ENCODE assay signal across 17 cellular contexts in the genomic region with DNA sequence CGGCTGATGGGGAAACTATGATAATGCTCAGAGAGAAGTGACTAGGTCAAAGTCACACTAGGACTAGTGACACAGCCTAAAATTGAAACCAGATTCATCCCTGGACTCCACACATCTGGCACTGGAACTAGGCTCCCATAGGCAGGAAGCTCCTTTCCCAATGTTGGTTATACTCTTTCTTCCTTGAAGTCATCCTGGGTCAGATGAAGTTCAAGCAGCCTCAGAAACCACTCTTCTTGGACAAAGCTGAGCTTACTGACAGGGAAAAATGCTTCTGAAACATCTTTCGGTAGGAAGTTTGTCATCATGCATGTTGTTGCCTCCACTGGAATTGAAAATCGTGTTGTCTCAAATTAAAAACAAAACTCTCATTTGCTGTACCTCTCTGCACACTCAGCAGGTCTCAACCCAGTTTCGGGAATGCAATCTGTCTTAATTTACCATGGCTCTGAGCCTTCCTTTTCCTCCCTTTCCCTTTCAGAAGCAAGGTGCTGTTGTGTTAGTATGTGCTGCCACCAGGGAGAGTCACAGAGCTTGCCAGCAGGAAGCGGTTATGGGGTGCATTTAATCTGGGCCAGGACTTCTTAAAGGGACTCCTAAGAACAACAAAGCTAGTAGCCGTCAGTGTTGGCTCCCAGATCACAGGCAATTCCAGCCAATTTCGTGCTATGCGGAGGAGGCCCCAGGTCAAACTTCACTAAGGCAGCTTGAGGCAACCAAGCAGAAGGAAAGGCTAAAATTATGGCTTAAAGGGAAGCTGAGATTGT.
DNase-seq lines count a peak whose midpoint lies in the region; ATAC-seq and TF ChIP-seq lines count a peak whose summit lies in the region.
"Had no signal": no experiment of that assay in that cellular context is flagged by ENCODE, and none has a peak within 500 bp of the region (broad histone marks: within the 10 kb centered on the region; RNA-seq: fewer than 3 reads in every experiment).

No MANE protein-coding gene starts in this region.

- POLR2A ChIA-PET in A673 (lab: Charles Lee; ENCODE audit: low non-redundant PET) = no interaction called here

- intact Hi-C loops in A673 (cut with micrococcal nuclease; ENCODE audit: unreplicated experiment) = no loop called here

- TF ChIP-seq CTCF in A673 (conservative IDR thresholded peaks at IDR 0.05; ENCODE audit: low read depth, low read length) (0 out of 2 replicates have a peak, but pooled peaks have one; percentile 17), brain microvascular endothelial cell (IDR thresholded peaks at IDR 0.05; ENCODE audit: low read depth, low read length, missing control alignments) (peak; percentile 58)

- in situ Hi-C loops in brain microvascular endothelial cell (cut with HindIII; ENCODE audit: low pct_ligation_motif_present, low sequenced_read_pairs) = no loop called here

- H3K36me3 ChIP-seq in A673 (ENCODE audit: insufficient read depth, low read length, poor library complexity, severe bottlenecking) (no peaks in the 10 kb centered on the region), brain microvascular endothelial cell (replicated peaks) (no peaks in the 10 kb centered on the region)
- H3K36me3 ChIP-seq: breast epithelium, Peyer's patch had no signal

- DNase-seq in A673 (ENCODE audit: low spot score) = no peak
- peak; percentile 39 for DNase-seq in HS-5 (ENCODE audit: low read depth)
- peak; percentile 20 for DNase-seq in brain microvascular endothelial cell
- peak; percentile 34 for DNase-seq in iris pigment epithelial cell (ENCODE audit: low read depth)
- no peak for DNase-seq in activated naive CD4-positive, alpha-beta T cell treated with Interleukin-2 at 50 U/mL for 16 hours
- no peak for DNase-seq in NCI-H1436 treated with DMSO at 0.1 percent for 48 hours (lab: John Stamatoyannopoulos, UW)
- no peak for DNase-seq in activated CD8-positive, alpha-beta memory T cell treated with anti-CD3 and anti-CD28 coated beads, Interleukin-2, amount 50 U/mL, for 4 hours
- DNase-seq: activated CD4-positive, alpha-beta T cell treated with anti-CD3 and anti-CD28 coated beads, Interleukin-2, amount 10 ng/mL, durations not matched to agents 24 days and 14 days; activated T-cell treated with anti-CD3 and anti-CD28 coated beads, Interleukin-2, amount 50 U/mL, for 72 hours; MV-4-11; NCI-H446 treated with DMSO at 0.1 percent for 48 hours; Peyer's patch had no signal

- H3K27ac ChIP-seq in A673 (ENCODE audit: low read depth, low read length, poor library complexity, severe bottlenecking) (no peak overlapping the region), brain microvascular endothelial cell (peak overlapping the region; percentile 7)
- H3K27ac ChIP-seq: A549, parathyroid adenoma, Peyer's patch had no signal

- CTCF ChIA-PET in A673 (lab: Charles Lee) = interaction anchor here (1.6 kb wide), 1 partner anchor 44 kb away, joined by 3 read pairs; no protein-coding TSS in a partner anchor

- H3K27me3 ChIP-seq in A673 (replicated peaks; ENCODE audit: insufficient read depth, low read depth, low read length, poor library complexity) (peaks cover 8% of the 10 kb centered on the region), brain microvascular endothelial cell (replicated peaks) (no peaks in the 10 kb centered on the region)
- H3K27me3 ChIP-seq: breast epithelium, Peyer's patch had no signal

- ATAC-seq in HG03469 (IDR thresholded peaks at IDR 0.05; ENCODE audit: unreplicated experiment) = no peak
- ATAC-seq: A549; activated T-cell treated with anti-CD3 and anti-CD28 coated beads, Interleukin-2, amount 50 U/mL, for 72 hours; GM12878 had no signal

- no peaks in the 10 kb centered on the region for H3K4me1 ChIP-seq in A673 (ENCODE audit: insufficient read depth, low read length, poor library complexity, severe bottlenecking)
- H3K4me1 ChIP-seq: breast epithelium, parathyroid adenoma, Peyer's patch had no signal

- H3K4me3 ChIP-seq in A673 (ENCODE audit: low read depth, low read length, poor library complexity, severe bottlenecking) = no peak overlapping the region
- H3K4me3 ChIP-seq in brain microvascular endothelial cell (ENCODE audit: low read depth, low read length) = no peak overlapping the region
- H3K4me3 ChIP-seq: A549, breast epithelium, GM12878, Peyer's patch had no signal

- BruUV-seq in A673 (replicated peaks; lab: Mats Ljungman, UMichigan) = no TSS peak

- no peaks in the 10 kb centered on the region for H3K9me3 ChIP-seq in A673 (ENCODE audit: low read depth, low read length, poor library complexity, severe bottlenecking)
- H3K9me3 ChIP-seq: A549, breast epithelium, Peyer's patch had no signal

Comparison
In these comparisons a context has a peak if more than half of its experiments do, and no peak if none do; other contexts are left out.
1. DNase-seq: peak in HS-5 (single experiment), brain microvascular endothelial cell (single experiment) and iris pigment epithelial cell (single experiment); none in A673 (single experiment), activated naive CD4-positive, alpha-beta T cell treated with Interleukin-2 at 50 U/mL for 16 hours (single experiment), NCI-H1436 treated with DMSO at 0.1 percent for 48 hours (single experiment) and activated CD8-positive, alpha-beta memory T cell treated with anti-CD3 and anti-CD28 coated beads, Interleukin-2, amount 50 U/mL, for 4 hours (single experiment).